8 cellular contexts compared by ENCODE assay signal in the genomic region with DNA sequence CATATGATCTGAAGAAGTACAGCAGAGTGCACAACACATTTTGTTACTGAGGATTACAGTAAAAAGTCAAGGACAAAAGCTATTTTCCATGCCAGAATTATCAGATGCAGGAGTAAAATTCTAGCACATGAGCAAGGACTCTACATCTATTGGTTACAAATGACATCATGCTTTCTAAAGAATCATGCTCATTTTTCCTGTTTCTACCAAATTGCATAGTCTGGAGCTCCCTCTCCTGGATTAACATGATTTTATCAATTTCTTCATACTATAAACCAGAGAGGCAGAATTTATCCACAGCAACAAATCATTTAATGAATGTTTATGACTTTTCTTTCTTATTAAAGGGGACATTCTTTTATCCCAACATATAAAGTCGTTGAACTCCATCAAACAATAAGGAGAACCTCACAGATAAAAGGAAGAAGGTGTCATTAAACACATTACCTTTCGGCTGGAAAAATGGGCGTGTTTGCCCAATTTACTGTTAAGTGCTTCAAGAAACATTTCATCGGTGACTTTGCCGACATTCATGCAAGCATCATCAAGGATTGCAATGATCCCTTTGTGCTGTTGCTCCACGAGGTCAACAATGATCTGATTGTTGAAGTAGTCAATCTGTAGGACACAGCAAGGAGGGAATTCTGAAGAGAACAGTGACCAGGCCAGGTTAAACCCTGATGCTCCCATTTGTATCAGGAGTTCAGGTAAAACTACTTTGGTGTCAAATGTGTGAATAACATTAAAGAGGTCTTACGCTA.
DNase-seq lines count a peak whose midpoint lies in the region; ATAC-seq and TF ChIP-seq lines count a peak whose summit lies in the region.

No MANE protein-coding gene starts in this region.

- CTCF ChIA-PET in MCF 10A (lab: Yijun Ruan, JAX): interaction anchor here (0.5 to 2.4 kb wide), 15 partner anchors 22 to 389 kb away, joined by 3 to 18 read pairs (median 4); no protein-coding TSS in a partner anchor

- H3K4ac ChIP-seq in H9 (ENCODE audit: low read depth, low read length): no peak overlapping the region

- H3K79me2 ChIP-seq in H9 (ENCODE audit: insufficient read depth, low read length): no peaks in the 10 kb centered on the region

- no peaks in the 10 kb centered on the region for H3K79me1 ChIP-seq in H9 (ENCODE audit: insufficient read depth, low read depth, low read length, poor library complexity, severe bottlenecking)

- H3K18ac ChIP-seq in H9 (ENCODE audit: insufficient read length, low read depth, low read length): no peak overlapping the region

- no peak overlapping the region for H2BK12ac ChIP-seq in H9 (ENCODE audit: insufficient read length, low read depth, low read length)

- H3K4me1 ChIP-seq in BE2C: no peaks in the 10 kb centered on the region
- no peaks in the 10 kb centered on the region for H3K4me1 ChIP-seq in H9 (ENCODE audit: insufficient read depth, low read length)
- no peaks in the 10 kb centered on the region for H3K4me1 ChIP-seq in suprapubic skin

- H3K56ac ChIP-seq in H9 (ENCODE audit: insufficient read length, low read depth, low read length): no peak overlapping the region

- no peak overlapping the region for H3K4me3 ChIP-seq in BE2C (ENCODE audit: low read depth, low read length)
- H3K4me3 ChIP-seq in suprapubic skin: no peak overlapping the region

- H3T11ph ChIP-seq in H9 (ENCODE audit: low read length): no peak overlapping the region

- no peaks in the 10 kb centered on the region for H3K27me3 Mint-ChIP-seq in H9 (ENCODE audit: low read depth)
- H3K27me3 Mint-ChIP-seq in MCF 10A (ENCODE audit: insufficient read depth, unreplicated experiment): no peaks in the 10 kb centered on the region

- DNase-seq in BE2C: no peak
- no peak for DNase-seq in H9
- DNase-seq in NCI-H526 treated with DMSO at 0.1 percent for 48 hours (lab: John Stamatoyannopoulos, UW): peak; percentile 60
- DNase-seq in MCF 10A (ENCODE audit: unreplicated experiment): peak; percentile 66
- DNase-seq in islet precursor cell: peak; percentile 75
- no peak for DNase-seq in suprapubic skin (ENCODE audit: low spot score in 2 of 2)
- DNase-seq in posterior vena cava (ENCODE audit: low spot score): no peak

- H2BK120ac ChIP-seq in H9 (ENCODE audit: low read depth, low read length, poor library complexity, severe bottlenecking): no peak overlapping the region

- H2BK5ac ChIP-seq in H9 (ENCODE audit: insufficient read length, low read length): no peak overlapping the region

- H4K5ac ChIP-seq in H9 (ENCODE audit: insufficient read length, low read depth, low read length): no peak overlapping the region

- TF ChIP-seq CTCF in BE2C (IDR thresholded peaks at IDR 0.05; ENCODE audit: low read depth, low read length) (peak; percentile 36; the same call in 1 of the 2 replicates), H9 (conservative IDR thresholded peaks at IDR 0.05) (peak; percentile 52), MCF 10A (IDR thresholded peaks at IDR 0.05; ENCODE audit: unreplicated experiment) (peak; percentile 44), suprapubic skin (IDR thresholded peaks at IDR 0.05) (peak; percentile 6 to 13)

- H3K23me2 ChIP-seq in H9 (ENCODE audit: insufficient read length, low read depth, low read length, poor library complexity, severe bottlenecking): no peaks in the 10 kb centered on the region

- no peak overlapping the region for H3K23ac ChIP-seq in H9 (ENCODE audit: insufficient read length, low read depth, low read length)

- H3K36me3 ChIP-seq in BE2C (no peaks in the 10 kb centered on the region), suprapubic skin (no peaks in the 10 kb centered on the region)

- no peak overlapping the region for H3K9ac ChIP-seq in H9 (ENCODE audit: extremely low read depth, insufficient read length, low read length)

- H3K36me3 Mint-ChIP-seq in H9 (ENCODE audit: insufficient read depth in 1 of 3, low read depth in 3 of 3) (peaks cover 0 to 5% (median 4%) of the 10 kb centered on the region in 3 experiments; a peak in 5 of 7 replicates), MCF 10A (ENCODE audit: insufficient read depth, unreplicated experiment) (no peaks in the 10 kb centered on the region)

- no peak for TF ChIP-seq POLR2A in suprapubic skin (IDR thresholded peaks at IDR 0.05)

- H4K8ac ChIP-seq in H9 (replicated peaks; ENCODE audit: insufficient read length, low read depth, low read length): no peak overlapping the region

- no TSS peak for BruUV-seq in MCF 10A (replicated peaks; lab: Mats Ljungman, UMichigan)

- POLR2A ChIA-PET in MCF 10A (lab: Yijun Ruan, JAX): no interaction called here

- H3K27ac ChIP-seq in H9 (ENCODE audit: insufficient read length, low read depth, low read length) (no peak overlapping the region), suprapubic skin (no peak overlapping the region)

- peak overlapping the region in 1 of 3 experiments; percentile 4; a peak in 1 of 7 replicates for H3K27ac Mint-ChIP-seq in H9
- H3K27ac Mint-ChIP-seq in MCF 10A (ENCODE audit: low read depth, unreplicated experiment): no peak overlapping the region

- H3K4me2 ChIP-seq in H9 (ENCODE audit: insufficient read depth, insufficient read length, low read length): no peak overlapping the region

- H3K4me3 Mint-ChIP-seq in H9: no peak overlapping the region
- no peak overlapping the region for H3K4me3 Mint-ChIP-seq in MCF 10A (ENCODE audit: unreplicated experiment)

- H3K4me1 Mint-ChIP-seq in H9 (peaks cover 5 to 7% of the 10 kb centered on the region in 2 experiments), MCF 10A (ENCODE audit: insufficient read depth, unreplicated experiment) (peaks cover 5% of the 10 kb centered on the region)

- no peak overlapping the region for H2AK5ac ChIP-seq in H9 (ENCODE audit: insufficient read length, low read length)

- ATAC-seq in HG03196 (IDR thresholded peaks at IDR 0.05; ENCODE audit: unreplicated experiment): no peak

- no peak overlapping the region for H2BK20ac ChIP-seq in H9 (ENCODE audit: low read depth, low read length, poor library complexity, severe bottlenecking)

- no peaks in the 10 kb centered on the region for H4K20me1 ChIP-seq in H9 (ENCODE audit: control insufficient read depth, insufficient read depth, insufficient read length)

- intact Hi-C loops in MCF 10A (cut with micrococcal nuclease): loop anchor here (1.0 to 5.0 kb wide), 6 partner anchors 96 to 503 kb away; no protein-coding TSS in a partner anchor
- intact Hi-C loops in posterior vena cava (cut with DNase I): loop anchor here in 1 of 2 donors (10.0 kb wide), 1 partner anchor 270 kb away; a partner anchor contains a TSS

- no peak overlapping the region for H2AFZ ChIP-seq in H9 (ENCODE audit: low read length)

- no peak overlapping the region for H4K91ac ChIP-seq in H9 (ENCODE audit: insufficient read length, low read depth, low read length)

- H3K14ac ChIP-seq in H9 (ENCODE audit: insufficient read depth, low read length): no peak overlapping the region

- H2BK15ac ChIP-seq in H9 (ENCODE audit: low read depth, low read length): no peak overlapping the region

- no CpG with 5 or more reads among the region's 7 CpGs for WGBS in H9 (ENCODE audit: extremely low coverage, insufficient read length, low lambda C conversion rate)
- WGBS in suprapubic skin: 78% methylated on average over 7 of the region's 7 CpGs

- H3K9me3 ChIP-seq in BE2C (no peaks in the 10 kb centered on the region), H9 (ENCODE audit: control insufficient read depth, low read depth, low read length) (no peaks in the 10 kb centered on the region), suprapubic skin (no peaks in the 10 kb centered on the region)

- no peaks in the 10 kb centered on the region; a peak in 1 of 5 replicates for H3K9me3 Mint-ChIP-seq in H9
- no peaks in the 10 kb centered on the region for H3K9me3 Mint-ChIP-seq in MCF 10A (ENCODE audit: unreplicated experiment)

- TF ChIP-seq EP300 in suprapubic skin (IDR thresholded peaks at IDR 0.05): no peak

- no peaks in the 10 kb centered on the region for H3K27me3 ChIP-seq in BE2C
- H3K27me3 ChIP-seq in H9 (ENCODE audit: insufficient read depth, low read length): no peaks in the 10 kb centered on the region
- no peaks in the 10 kb centered on the region for H3K27me3 ChIP-seq in suprapubic skin

Comparison
In these comparisons a context has a peak if more than half of its experiments do, and no peak if none do; other contexts are left out.
1. DNase-seq: peak in NCI-H526 treated with DMSO at 0.1 percent for 48 hours (single experiment), MCF 10A (single experiment) and islet precursor cell (single experiment); none in BE2C (single experiment), H9 (single experiment), suprapubic skin (0 of 2) and posterior vena cava (single experiment).
2. Peak in every context shown above with its lines, with median percentiles within 50 percentile points of each other: CTCF ChIP-seq.